Comparison of ENCODE assay signal across 24 cellular contexts in the genomic region with DNA sequence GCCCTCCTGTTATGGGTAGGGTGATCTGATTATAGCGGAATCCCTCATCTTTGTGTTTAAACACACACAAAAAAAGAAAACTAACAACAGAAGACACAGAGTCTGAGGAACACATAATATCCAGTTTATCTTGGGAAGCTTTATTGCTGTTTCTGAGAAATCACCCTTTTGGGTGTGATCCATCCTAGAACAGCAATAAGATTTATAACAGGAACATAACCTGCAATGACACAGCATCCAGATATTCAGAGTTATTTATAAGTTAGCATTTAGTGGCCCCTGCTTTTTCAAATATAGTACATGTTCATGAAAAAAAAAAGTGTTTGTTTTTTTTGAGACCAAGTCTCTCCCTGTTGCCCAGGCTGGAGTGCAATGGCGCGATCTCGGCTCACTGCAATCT.
"Had no signal": no experiment of that assay in that cellular context is flagged by ENCODE, and none has a peak within 500 bp of the region (broad histone marks: within the 10 kb centered on the region; RNA-seq: fewer than 3 reads in every experiment).

No MANE protein-coding gene starts in this region.

- FAIRE-seq: islet of Langerhans had no signal

- H3K4me1 ChIP-seq: heart right ventricle, lower lobe of right lung, parathyroid adenoma, psoas muscle, right atrium auricular region, suprapubic skin, upper lobe of left lung, vagina had no signal

- H3K36me3 ChIP-seq: heart right ventricle, lower lobe of right lung, right atrium auricular region, suprapubic skin, thoracic aorta, tibial artery, upper lobe of left lung, vagina had no signal

- H3K9ac ChIP-seq: parathyroid adenoma had no signal

- H3K27me3 ChIP-seq: right atrium auricular region, suprapubic skin, tibial artery, upper lobe of left lung, vagina had no signal

- H3K4me3 ChIP-seq: heart right ventricle, lower lobe of right lung, psoas muscle, right atrium auricular region, skin epidermis, suprapubic skin, thoracic aorta, tibial artery, upper lobe of left lung, vagina had no signal

- DNase-seq: heart right ventricle; hippocampal formation; immature natural killer cell; lower lobe of right lung; mammary epithelial cell; mesenchymal stem cell; naive thymus-derived CD8-positive, alpha-beta T cell; nucleus accumbens; psoas muscle; stimulated activated CD4-positive, alpha-beta T cell treated with anti-CD3 and anti-CD28 coated beads, Interleukin-12 subunit alpha, Interleukin-12 subunit beta, amount 100 ng/mL, for 4 hours; stimulated activated CD4-positive, alpha-beta T cell treated with anti-CD3 and anti-CD28 coated beads, Interleukin-15, amount 100 ng/mL, for 24 hours; stimulated activated CD4-positive, alpha-beta T cell treated with anti-CD3 and anti-CD28 coated beads, Interleukin-4, amount 100 ng/mL, for 24 hours; stimulated activated naive CD4-positive, alpha-beta T cell; tibial artery; upper lobe of left lung had no signal

- H3K27ac ChIP-seq: heart right ventricle, lower lobe of right lung, parathyroid adenoma, psoas muscle, right atrium auricular region, skin epidermis, suprapubic skin, thoracic aorta, tibial artery, upper lobe of left lung, vagina had no signal

- ATAC-seq: heart right ventricle; lower lobe of right lung; naive thymus-derived CD8-positive, alpha-beta T cell; psoas muscle; sciatic nerve; stimulated activated effector memory CD8-positive, alpha-beta T cell treated with anti-CD3 and anti-CD28 coated beads, Interleukin-12 subunit alpha, Interleukin-12 subunit beta, amount 100 ng/mL, for 72 hours had no signal

- H3K9me3 ChIP-seq: heart right ventricle, lower lobe of right lung, psoas muscle, right atrium auricular region, suprapubic skin, thoracic aorta, tibial artery, upper lobe of left lung, vagina had no signal
